ENCODE assay signal across 7 cellular contexts in the genomic region with DNA sequence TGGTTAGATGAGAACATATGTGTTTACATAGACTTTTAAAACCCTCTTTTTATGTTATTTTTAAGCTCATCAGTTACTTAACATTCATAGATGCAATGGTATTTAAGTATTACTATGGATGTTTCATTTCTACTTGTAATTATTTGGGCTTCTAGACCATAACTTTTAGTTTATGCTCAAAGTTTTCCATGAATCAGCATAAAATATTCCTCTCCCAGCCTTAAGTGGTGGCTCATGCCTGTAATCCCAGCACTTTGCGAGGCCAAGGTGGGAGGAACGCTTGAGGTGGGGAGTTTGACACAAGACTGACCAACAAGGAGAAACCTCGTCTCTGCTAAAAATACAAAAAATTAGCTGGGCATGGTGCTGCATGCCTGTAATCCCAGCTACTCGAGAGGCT.
"Had no signal": no experiment of that assay in that cellular context is flagged by ENCODE, and none has a peak within 500 bp of the region (broad histone marks: within the 10 kb centered on the region; RNA-seq: fewer than 3 reads in every experiment).

No MANE protein-coding gene starts in this region.

- ATAC-seq: GM12878 had no signal

- DNase-seq: GDM1, GF-D8 had no signal

- H3K4me3 ChIP-seq: GM12878 had no signal

- FAIRE-seq: GM12878, GM12891, GM12892, GM18507, GM19239 had no signal
